ENCODE assay signal across 17 cellular contexts in the genomic region with DNA sequence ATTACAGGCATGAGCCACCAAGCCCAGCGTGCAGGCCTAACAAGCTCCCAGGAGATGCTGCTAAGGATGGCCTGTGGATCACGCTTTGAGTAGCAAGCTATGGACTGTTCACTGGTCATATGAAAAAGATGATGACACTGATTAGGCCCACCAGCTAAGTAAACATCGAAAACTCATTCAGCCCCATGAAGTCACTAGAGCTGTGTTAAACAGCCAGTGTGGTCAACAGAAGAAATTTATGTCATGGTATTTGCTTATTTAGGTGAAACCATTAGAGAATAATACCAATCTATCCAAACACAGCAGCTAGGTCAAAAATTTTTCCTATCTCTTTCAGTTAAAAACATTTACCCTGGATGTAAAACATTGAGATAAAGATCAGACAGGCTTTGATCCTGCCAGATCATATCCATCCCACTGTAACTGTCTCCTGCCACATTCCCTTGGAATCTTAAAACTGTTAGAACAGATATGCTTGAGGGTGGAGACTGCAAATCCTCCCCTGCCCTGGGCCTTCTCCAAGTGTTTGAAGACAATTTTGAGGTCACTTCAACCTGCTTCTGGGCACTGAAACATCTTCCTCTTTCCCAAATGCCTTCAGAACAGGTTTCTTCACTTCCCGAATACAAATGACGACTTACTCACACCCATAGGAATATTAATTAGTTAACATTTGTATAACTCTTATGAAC. TPM values are rescaled to one million over a fixed set of nuclear protein-coding genes. Genes with fewer than 3 reads are reported as not detected.
DNase-seq lines count a peak whose midpoint lies in the region; ATAC-seq and TF ChIP-seq lines count a peak whose summit lies in the region.
"Had no signal": no experiment of that assay in that cellular context is flagged by ENCODE, and none has a peak within 500 bp of the region (broad histone marks: within the 10 kb centered on the region; RNA-seq: fewer than 3 reads in every experiment).

No MANE protein-coding gene starts in this region.

- H2BK12ac ChIP-seq in mesenchymal stem cell (ENCODE audit: low read length in 2 of 2), result peak overlapping the region in 1 of 2 experiments; percentile 7

- H3K36me3 ChIP-seq in SK-N-SH (replicated peaks in 1 of 2; ENCODE audit: control insufficient read depth in 1 of 2, insufficient read depth in 2 of 2, low read length in 1 of 2) (no peaks in the 10 kb centered on the region), Panc1 (ENCODE audit: control insufficient read depth, insufficient read depth, low read length) (no peaks in the 10 kb centered on the region), mesenchymal stem cell (ENCODE audit: control insufficient read depth in 1 of 2, insufficient read depth in 2 of 2, low read depth in 1 of 2, low read length in 2 of 2) (no peaks in the 10 kb centered on the region)
- H3K36me3 ChIP-seq: SJCRH30 had no signal

- CTCF ChIA-PET in SK-N-SH (lab: Yijun Ruan, JAX) (interaction anchor here (0.6 to 1.5 kb wide), 4 partner anchors 49 to 611 kb away, joined by 3 read pairs; no protein-coding TSS in a partner anchor), Panc1 (lab: Charles Lee) (interaction anchor here (0.7 kb wide), 1 partner anchor 52 kb away, joined by 3 read pairs; no protein-coding TSS in a partner anchor)

- H3K79me1 ChIP-seq in mesenchymal stem cell (replicated peaks; ENCODE audit: low read length, poor library complexity, severe bottlenecking), result no peaks in the 10 kb centered on the region

- H3K4me1 Mint-ChIP-seq in type B pancreatic cell (ENCODE audit: unreplicated experiment) (peaks cover 54% of the 10 kb centered on the region), chondrocyte (ENCODE audit: low read depth) (no peaks in the 10 kb centered on the region)

- H2BK120ac ChIP-seq in mesenchymal stem cell (ENCODE audit: low read depth, low read length), result peak overlapping the region; percentile 82

- H3K9me3 ChIP-seq in SK-N-SH, result no peaks in the 10 kb centered on the region
- H3K9me3 ChIP-seq in Panc1 (ENCODE audit: control insufficient read depth, insufficient read depth, low read depth, low read length), result no peaks in the 10 kb centered on the region
- no peaks in the 10 kb centered on the region for H3K9me3 ChIP-seq in mesenchymal stem cell (ENCODE audit: control insufficient read depth, low read length)
- H3K9me3 ChIP-seq: SJCRH30 had no signal

- intact Hi-C loops in Panc1 (cut with micrococcal nuclease; ENCODE audit: unreplicated experiment), result no loop called here

- WGBS in SK-N-SH (ENCODE audit: low lambda C conversion rate), result 33% methylated on average over 5 of the region's 5 CpGs
- 78% methylated on average over 2 of the region's 5 CpGs for WGBS in mesenchymal stem cell

- H2AFZ ChIP-seq in SK-N-SH (ENCODE audit: low read depth) (no peak overlapping the region), mesenchymal stem cell (ENCODE audit: low read depth, low read length) (no peak overlapping the region)

- H3K9me3 Mint-ChIP-seq in type B pancreatic cell (no peaks in the 10 kb centered on the region), chondrocyte (ENCODE audit: low read depth) (no peaks in the 10 kb centered on the region)
- H3K9me3 Mint-ChIP-seq: H9 had no signal

- peak overlapping the region; percentile 22 for H3K4me3 Mint-ChIP-seq in type B pancreatic cell
- H3K4me3 Mint-ChIP-seq in chondrocyte (ENCODE audit: unreplicated experiment), result no peak overlapping the region
- H3K4me3 Mint-ChIP-seq: H9 had no signal

- BruUV-seq in Panc1 (replicated peaks; lab: Mats Ljungman, UMichigan), result no TSS peak

- H3K23ac ChIP-seq in mesenchymal stem cell (ENCODE audit: low read length in 2 of 2), result no peak overlapping the region

- POLR2A ChIA-PET in SK-N-SH (lab: Yijun Ruan, JAX), result no interaction called here
- POLR2A ChIA-PET in Panc1 (lab: Charles Lee), result no interaction called here

- in situ Hi-C loops in Panc1 (cut with HindIII; ENCODE audit: low pct_unique_long_range_greater_than_20kb, low sequenced_read_pairs), result no loop called here

- H4K8ac ChIP-seq in mesenchymal stem cell (ENCODE audit: low read length), result peak overlapping the region; percentile 82

- H3K79me2 ChIP-seq in SK-N-SH (ENCODE audit: insufficient read depth), result no peaks in the 10 kb centered on the region

- H2BK5ac ChIP-seq in mesenchymal stem cell (ENCODE audit: low read depth, low read length, poor library complexity, severe bottlenecking), result no peak overlapping the region

- H3K9me2 ChIP-seq in SK-N-SH, result no peaks in the 10 kb centered on the region

- H3K14ac ChIP-seq in mesenchymal stem cell (ENCODE audit: low read length in 2 of 2), result no peak overlapping the region

- H3K36me3 Mint-ChIP-seq in type B pancreatic cell (no peaks in the 10 kb centered on the region), chondrocyte (ENCODE audit: low read depth) (no peaks in the 10 kb centered on the region)

- TF ChIP-seq CTCF in SK-N-SH (IDR thresholded peaks at IDR 0.05) (no peak), Panc1 (IDR thresholded peaks at IDR 0.05) (no peak), type B pancreatic cell (conservative IDR thresholded peaks at IDR 0.05) (no peak), chondrocyte (IDR thresholded peaks at IDR 0.05) (no peak)

- ATAC-seq in SK-N-SH treated with all-trans-retinoic acid at 6 μM for 48 hours (no peak), Panc1 (no peak)

- H3K4me1 ChIP-seq in SK-N-SH (ENCODE audit: control insufficient read depth in 1 of 2, insufficient read depth in 2 of 2, low read depth in 1 of 2, low read length in 1 of 2) (no peaks in the 10 kb centered on the region), Panc1 (ENCODE audit: control insufficient read depth, insufficient read depth, low read length) (peaks cover 5% of the 10 kb centered on the region), mesenchymal stem cell (ENCODE audit: control insufficient read depth, insufficient read depth, low read depth, low read length) (peaks cover 3% of the 10 kb centered on the region)

- H3K27ac Mint-ChIP-seq in type B pancreatic cell, result peak overlapping the region; percentile 24
- no peak overlapping the region for H3K27ac Mint-ChIP-seq in chondrocyte (ENCODE audit: unreplicated experiment)
- H3K27ac Mint-ChIP-seq: H9 had no signal

- DNase-seq in SK-N-SH (no peak), Panc1 (ENCODE audit: low read depth, low spot score) (no peak), mesenchymal stem cell (peak; percentile 71), type B pancreatic cell (ENCODE audit: extremely low spot score, unreplicated experiment) (no peak), COLO668 (lab: John Stamatoyannopoulos, UW; ENCODE audit: unreplicated experiment) (no peak), chondrocyte (ENCODE audit: low spot score) (no peak), NCI-H128 (lab: John Stamatoyannopoulos, UW; ENCODE audit: unreplicated experiment) (no peak)
- DNase-seq: AML-193, Calu3, H9, NCI-H1436, NCI-H446, NCI-H82, SJCRH30 had no signal

- H3K4me2 ChIP-seq in SK-N-SH, result no peak overlapping the region
- no peak overlapping the region for H3K4me2 ChIP-seq in mesenchymal stem cell (ENCODE audit: low read length, poor library complexity, severe bottlenecking)

- H3F3A ChIP-seq in SK-N-SH (replicated peaks; ENCODE audit: insufficient read depth), result no peaks in the 10 kb centered on the region

- H2BK15ac ChIP-seq in mesenchymal stem cell (ENCODE audit: low read depth, poor library complexity, severe bottlenecking), result peak overlapping the region; percentile 57

- H3K18ac ChIP-seq in mesenchymal stem cell (ENCODE audit: low read depth in 1 of 2, low read length in 2 of 2), result peak overlapping the region; percentile 13 to 55

- H2AK5ac ChIP-seq in mesenchymal stem cell (ENCODE audit: low read length, severe bottlenecking), result no peak overlapping the region

- H3K27me3 Mint-ChIP-seq in type B pancreatic cell, result peaks cover 37% of the 10 kb centered on the region
- H3K27me3 Mint-ChIP-seq in chondrocyte (ENCODE audit: low read depth), result peaks cover 69% of the 10 kb centered on the region

- no peaks in the 10 kb centered on the region for H4K20me1 ChIP-seq in SK-N-SH (ENCODE audit: insufficient read depth)

- H3K9ac ChIP-seq in SK-N-SH, result no peak overlapping the region
- no peak overlapping the region for H3K9ac ChIP-seq in mesenchymal stem cell (ENCODE audit: low read length)

- H3K4me3 ChIP-seq in SK-N-SH (ENCODE audit: low read depth in 2 of 2, low read length in 1 of 2) (no peak overlapping the region), Panc1 (ENCODE audit: low read depth in 2 of 2, low read length in 2 of 2) (no peak overlapping the region), mesenchymal stem cell (ENCODE audit: insufficient read depth in 1 of 2, low read depth in 1 of 2, low read length in 2 of 2) (no peak overlapping the region)
- H3K4me3 ChIP-seq: SJCRH30 had no signal

- no peak overlapping the region for H4K91ac ChIP-seq in mesenchymal stem cell (ENCODE audit: low read length)

- TF ChIP-seq EP300 in SK-N-SH (IDR thresholded peaks at IDR 0.05; ENCODE audit: borderline replicate concordance in 1 of 2, low read depth in 1 of 2, low read length in 1 of 2), result no peak

- H3K27ac ChIP-seq in SK-N-SH (ENCODE audit: low read depth in 2 of 2, low read length in 1 of 2), result no peak overlapping the region
- H3K27ac ChIP-seq in Panc1 (ENCODE audit: low read length), result peak overlapping the region; percentile 20; the same call in 1 of the 2 replicates
- no peak overlapping the region for H3K27ac ChIP-seq in mesenchymal stem cell (ENCODE audit: low read length, poor library complexity, severe bottlenecking)
- H3K27ac ChIP-seq: SJCRH30 had no signal

- H3K27me3 ChIP-seq in SK-N-SH (ENCODE audit: insufficient read depth) (peaks cover 59% of the 10 kb centered on the region), Panc1 (ENCODE audit: control insufficient read depth, insufficient read depth, low read length) (no peaks in the 10 kb centered on the region), mesenchymal stem cell (ENCODE audit: control insufficient read depth in 1 of 2, insufficient read depth in 1 of 2, low read length in 2 of 2) (no peaks in the 10 kb centered on the region)
- H3K27me3 ChIP-seq: SJCRH30 had no signal

- TF ChIP-seq RAD21 in SK-N-SH (IDR thresholded peaks at IDR 0.05; ENCODE audit: low read length), result no peak

- H3K4ac ChIP-seq in mesenchymal stem cell (ENCODE audit: low read depth in 1 of 2, low read length in 2 of 2), result no peak overlapping the region

RNA-seq across cellular contexts. Expression of a gene that starts 30.9 kb away (rescaled TPM):
- polyA plus RNA-seq in SK-N-SH (2012; rRNA removed), result not detected in 2 replicates
- not detected in 2 replicates for polyA plus RNA-seq in SK-N-SH (2012; cell fraction: cytosol; rRNA removed)
- not detected in 2 replicates for polyA plus RNA-seq in SK-N-SH (2012; cell fraction: nucleus; rRNA removed)
- total RNA-seq in Panc1 (2021; ENCODE audit: unreplicated experiment) (not detected), type B pancreatic cell (ENCODE audit: low replicate concordance) (0.29 and 0.79 TPM in 2 replicates), chondrocyte (not detected in 3 replicates)
- not detected for polyA plus RNA-seq in Panc1 (2012; ENCODE audit: insufficient read length)
- polyA plus RNA-seq in mesenchymal stem cell (2013, experiment 1 of 2), result not detected
- not detected for polyA plus RNA-seq in mesenchymal stem cell (2013, experiment 2 of 2)
- total RNA-seq: A673, Calu3, H9, RPMI7951, SJCRH30 had no signal

RNA-seq across cellular contexts. Expression of a gene that starts 45.0 kb away (rescaled TPM):
- polyA plus RNA-seq in SK-N-SH (2012; rRNA removed), result 1.2 and 1.9 TPM in 2 replicates
- 0.73 and 1.1 TPM in 2 replicates for polyA plus RNA-seq in SK-N-SH (2012; cell fraction: cytosol; rRNA removed)
- polyA plus RNA-seq in SK-N-SH (2012; cell fraction: nucleus; rRNA removed), result 2.6 and 3.2 TPM in 2 replicates
- total RNA-seq in Panc1 (2021; ENCODE audit: unreplicated experiment) (70.1 TPM), type B pancreatic cell (ENCODE audit: low replicate concordance) (35.6 and 36.5 TPM in 2 replicates), chondrocyte (0.72 TPM in 2 of 3 replicates, not detected in the other)
- polyA plus RNA-seq in Panc1 (2012; ENCODE audit: insufficient read length), result 66.6 TPM
- 51.3 TPM for polyA plus RNA-seq in mesenchymal stem cell (2013, experiment 1 of 2)
- 53.0 TPM for polyA plus RNA-seq in mesenchymal stem cell (2013, experiment 2 of 2)
- total RNA-seq: H9 had no signal

Comparison
In these comparisons a context has a peak if more than half of its experiments do, and no peak if none do; other contexts are left out.
1. RNA of a gene that starts 45.0 kb away (total RNA-seq): 70.1 TPM in Panc1 (single experiment) and 35.6 to 36.5 TPM in type B pancreatic cell; 0.72 TPM in chondrocyte; every median in the first group is over 10 times any median in the second.